Comparison of ENCODE assay signal across 21 cellular contexts in the genomic region with DNA sequence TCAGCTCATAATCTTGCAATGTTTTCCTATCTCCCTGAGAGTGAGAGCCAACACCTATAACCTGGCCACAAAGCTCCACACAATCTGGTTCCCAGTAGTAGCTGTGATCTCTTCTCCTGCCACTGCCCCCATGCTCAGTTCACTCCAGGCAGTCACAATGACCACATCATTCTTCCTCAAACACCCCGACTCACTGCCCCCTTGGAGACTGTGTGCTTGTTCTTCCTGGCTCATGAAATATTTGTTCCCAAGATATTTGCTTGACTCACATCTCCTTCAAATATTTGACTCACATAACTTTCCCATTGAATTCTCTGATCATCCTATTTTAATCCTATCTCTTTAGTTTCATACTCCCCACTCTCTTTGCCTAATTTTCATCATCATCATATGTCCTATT.
A peak's percentile ranks its signal among the peaks of the same experiment; 100 is the strongest.
DNase-seq lines count a peak whose midpoint lies in the region; ATAC-seq and TF ChIP-seq lines count a peak whose summit lies in the region.
"Had no signal": no experiment of that assay in that cellular context is flagged by ENCODE, and none has a peak within 500 bp of the region (broad histone marks: within the 10 kb centered on the region; RNA-seq: fewer than 3 reads in every experiment).

No MANE protein-coding gene starts in this region.

- no peak for TF ChIP-seq CTCF in fibroblast of mammary gland (conservative IDR thresholded peaks at IDR 0.05; ENCODE audit: control insufficient read depth, insufficient read depth, low read depth, low read length)
- TF ChIP-seq CTCF in omental fat pad (IDR thresholded peaks at IDR 0.05) = no peak

- no peak overlapping the region for H3K4me3 ChIP-seq in fibroblast of mammary gland (ENCODE audit: control insufficient read depth, low read depth, low read length)
- H3K4me3 ChIP-seq: spleen, testis had no signal

- peak; percentile 51 for ATAC-seq in omental fat pad (ENCODE audit: low FRiP score)
- no peak for ATAC-seq in HG03280 (IDR thresholded peaks at IDR 0.05; ENCODE audit: unreplicated experiment)
- ATAC-seq: activated T-cell treated with anti-CD3 and anti-CD28 coated beads, Interleukin-2, amount 50 U/mL, for 72 hours; WTC11 had no signal

- DNase-seq in GM03348 (ENCODE audit: low spot score) (peak; percentile 8), T1000 (lab: John Stamatoyannopoulos, UW) (peak; percentile 4), fibroblast of mammary gland (ENCODE audit: low read depth) (peak; percentile 86), omental fat pad (ENCODE audit: low spot score) (no peak), NCI-H2196 (lab: John Stamatoyannopoulos, UW; ENCODE audit: unreplicated experiment) (no peak), NCI-H526 treated with DMSO at 0.1 percent for 48 hours (lab: John Stamatoyannopoulos, UW) (no peak), hypothalamus (lab: John Stamatoyannopoulos, UW) (no peak)
- DNase-seq: activated naive CD8-positive, alpha-beta T cell treated with anti-CD3 and anti-CD28 coated beads, Interleukin-2, amount 10 ng/mL, durations not matched to agents 7 days and 5 days; activated T-cell treated with anti-CD3 and anti-CD28 coated beads, Interleukin-2, amount 50 U/mL, for 72 hours; effector memory CD4-positive, alpha-beta T cell; foreskin melanocyte; H7; MM.1S; naive B cell; NCI-H1930; NCI-H524 treated with DMSO at 0.1 percent for 48 hours; SHP77 treated with DMSO at 0.1 percent for 48 hours; spleen; testis had no signal

Comparison
In these comparisons a context has a peak if more than half of its experiments do, and no peak if none do; other contexts are left out.
1. DNase-seq: peak in GM03348 (single experiment), T1000 (single experiment) and fibroblast of mammary gland (single experiment); none in omental fat pad (single experiment), NCI-H2196 (single experiment), NCI-H526 treated with DMSO at 0.1 percent for 48 hours (single experiment) and hypothalamus (0 of 51).